In genomic region chr1:148315081-148315811, GRCh38 we compare ENCODE assay signal across 10 cellular contexts.
A peak's percentile ranks its signal among the peaks of the same experiment; 100 is the strongest.
DNase-seq lines count a peak whose midpoint lies in the region; ATAC-seq and TF ChIP-seq lines count a peak whose summit lies in the region.
"Had no signal": no experiment of that assay in that cellular context is flagged by ENCODE, and none has a peak within 500 bp of the region (broad histone marks: within the 10 kb centered on the region; RNA-seq: fewer than 3 reads in every experiment).

No MANE protein-coding gene starts in this region.

- H3K4me1 ChIP-seq in body of pancreas (peaks cover 11% of the 10 kb centered on the region), trophoblast cell (ENCODE audit: control insufficient read depth in 1 of 2, insufficient read depth in 2 of 2, low read length in 2 of 2) (peaks cover 13 to 16% of the 10 kb centered on the region in 2 experiments), aorta (ENCODE audit: control insufficient read depth in 1 of 2, insufficient read depth in 2 of 2, low read length in 2 of 2) (no peaks in the 10 kb centered on the region)

- intact Hi-C loops in body of pancreas (cut with DNase I) (no loop called here), aorta (cut with DNase I) (no loop called here)

- H2AK5ac ChIP-seq in trophoblast cell (ENCODE audit: low read length) = no peak overlapping the region

- H4K91ac ChIP-seq in trophoblast cell (ENCODE audit: low read depth, low read length) = no peak overlapping the region

- H3K14ac ChIP-seq in trophoblast cell (ENCODE audit: low read length) = no peak overlapping the region

- peak; percentile 82 for ATAC-seq in GM18858 (IDR thresholded peaks at IDR 0.05; ENCODE audit: unreplicated experiment)
- peak; percentile 66 for ATAC-seq in GM21825 (IDR thresholded peaks at IDR 0.05; ENCODE audit: unreplicated experiment)
- ATAC-seq in body of pancreas = no peak
- no peak for ATAC-seq in aorta (ENCODE audit: low FRiP score)

- H3K27ac ChIP-seq in body of pancreas (no peak overlapping the region), trophoblast cell (ENCODE audit: low read depth, low read length) (no peak overlapping the region), aorta (ENCODE audit: low read depth in 1 of 2, low read length in 2 of 2) (no peak overlapping the region)
- H3K27ac ChIP-seq: ovary had no signal

- no peak for TF ChIP-seq CTCF in body of pancreas (IDR thresholded peaks at IDR 0.05)

- H3K4me3 ChIP-seq in body of pancreas (no peak overlapping the region), trophoblast cell (ENCODE audit: low read depth, low read length) (no peak overlapping the region), aorta (ENCODE audit: low read length in 2 of 2) (no peak overlapping the region)
- H3K4me3 ChIP-seq: ovary had no signal

- H3K4me2 ChIP-seq in trophoblast cell (ENCODE audit: low read length) = no peak overlapping the region

- H3K18ac ChIP-seq in trophoblast cell (ENCODE audit: low read length) = no peak overlapping the region

- H4K12ac ChIP-seq in trophoblast cell (ENCODE audit: low read depth, low read length) = no peak overlapping the region

- no peak overlapping the region for H3K4ac ChIP-seq in trophoblast cell (ENCODE audit: low read depth, low read length)

- no peak overlapping the region for H4K8ac ChIP-seq in trophoblast cell (ENCODE audit: low read depth, low read length)

- H3K79me2 ChIP-seq in trophoblast cell (ENCODE audit: control insufficient read depth, insufficient read depth, low read length, poor library complexity) = no peaks in the 10 kb centered on the region

- peak; percentile 89 for DNase-seq in LHCN-M2 (ENCODE audit: low read depth)
- peak; percentile 54 for DNase-seq in kidney tubule cell (ENCODE audit: low spot score)
- DNase-seq in body of pancreas = no peak
- no peak for DNase-seq in trophoblast cell
- no peak for DNase-seq in medulla oblongata (ENCODE audit: extremely low spot score)
- no peak for DNase-seq in aorta
- DNase-seq: activated naive CD8-positive, alpha-beta T cell treated with anti-CD3 and anti-CD28 coated beads, Interleukin-2, amount 10 ng/mL, durations not matched to agents 7 days and 5 days; ovary had no signal

- no peaks in the 10 kb centered on the region for H3K79me1 ChIP-seq in trophoblast cell (ENCODE audit: low read length)

- 49 to 51% methylated on average over 6 of the region's 6 CpGs for WGBS in body of pancreas, 2 donors
- WGBS in trophoblast cell (ENCODE audit: extremely low coverage, insufficient coverage, insufficient read length) = no CpG with 5 or more reads among the region's 6 CpGs
- WGBS in aorta, 2 donors = 75 to 76% methylated on average over 6 of the region's 6 CpGs

- H3K36me3 ChIP-seq in body of pancreas (replicated peaks in 1 of 2; ENCODE audit: insufficient read depth in 1 of 2, low read depth in 2 of 2) = no peaks in the 10 kb centered on the region
- H3K36me3 ChIP-seq in trophoblast cell (ENCODE audit: control insufficient read depth in 1 of 2, insufficient read depth in 2 of 2, low read length in 2 of 2) = no peaks in the 10 kb centered on the region
- H3K36me3 ChIP-seq in aorta (ENCODE audit: control insufficient read depth in 1 of 2, insufficient read depth in 2 of 2, low read length in 1 of 2) = no peaks in the 10 kb centered on the region
- H3K36me3 ChIP-seq: ovary had no signal

- H3K27me3 ChIP-seq in body of pancreas (peaks cover 0 to 17% of the 10 kb centered on the region in 2 donors), trophoblast cell (ENCODE audit: insufficient read depth, low read length) (peaks cover 16% of the 10 kb centered on the region), aorta (ENCODE audit: control insufficient read depth in 1 of 2, insufficient read depth in 2 of 2, low read length in 1 of 2) (peaks cover 0 to 5% of the 10 kb centered on the region in 2 donors)
- H3K27me3 ChIP-seq: ovary had no signal

- no peak overlapping the region for H3K9ac ChIP-seq in trophoblast cell (ENCODE audit: low read length)

- H2BK120ac ChIP-seq in trophoblast cell (ENCODE audit: insufficient read depth, low read length, poor library complexity) = no peak overlapping the region

- no peak overlapping the region for H2AFZ ChIP-seq in trophoblast cell (ENCODE audit: insufficient read depth, low read length, poor library complexity)

- no peak overlapping the region for H3K23ac ChIP-seq in trophoblast cell (ENCODE audit: low read length)

- no peak for TF ChIP-seq POLR2A in body of pancreas (IDR thresholded peaks at IDR 0.05)

- H3K9me3 ChIP-seq in body of pancreas = no peaks in the 10 kb centered on the region
- peaks cover 4% of the 10 kb centered on the region for H3K9me3 ChIP-seq in trophoblast cell (ENCODE audit: insufficient read depth, low read depth, low read length)
- peaks cover 6% of the 10 kb centered on the region for H3K9me3 ChIP-seq in aorta (ENCODE audit: control insufficient read depth, low read length)

- no peak overlapping the region for H2BK12ac ChIP-seq in trophoblast cell (ENCODE audit: low read length)

- H2BK5ac ChIP-seq in trophoblast cell (ENCODE audit: low read depth, low read length, poor library complexity) = no peak overlapping the region

Comparison
In these comparisons a context has a peak if more than half of its experiments do, and no peak if none do; other contexts are left out.
1. ATAC-seq: peak in GM18858 (single experiment) and GM21825 (single experiment); none in body of pancreas (single experiment) and aorta (single experiment).
2. DNase-seq: peak in LHCN-M2 (single experiment) and kidney tubule cell (single experiment); none in body of pancreas (0 of 4), trophoblast cell (0 of 2), medulla oblongata (single experiment) and aorta (0 of 2).